ENCODE assay signal across 21 cellular contexts in genomic region chr3:45786801-45787495, GRCh38. TPM values are rescaled to one million over a fixed set of nuclear protein-coding genes. Genes with fewer than 3 reads are reported as not detected.
"Had no signal": no experiment of that assay in that cellular context is flagged by ENCODE, and none has a peak within 500 bp of the region (broad histone marks: within the 10 kb centered on the region; RNA-seq: fewer than 3 reads in every experiment).

No MANE protein-coding gene starts in this region.

- ATAC-seq: esophagus mucosa; natural killer cell treated with Interleukin-12 subunit alpha and Interleukin-12 subunit beta and Interleukin-15 and Interleukin-18, amount 100 ng/mL, for 72 hours; sciatic nerve; stimulated activated naive B cell treated with anti-CD40 and anti-IgM and Interleukin-4, amounts not matched to agents 10 μg/mL and 1 μg/mL and 100 μg/mL, for 72 hours had no signal

- H3K4me1 ChIP-seq: testis, upper lobe of left lung had no signal

- H3K79me2 ChIP-seq: hepatocyte had no signal

- FAIRE-seq: endothelial cell of umbilical vein, frontal cortex, small intestine had no signal

- H2AFZ ChIP-seq: hepatocyte had no signal

- H3K36me3 ChIP-seq: upper lobe of left lung had no signal

- H3K27me3 ChIP-seq: hepatocyte, testis, upper lobe of left lung had no signal

- H3K4me2 ChIP-seq: hepatocyte had no signal

- DNase-seq: activated CD4-positive, alpha-beta T cell treated with anti-CD3 and anti-CD28 coated beads for 1 hour; activated CD4-positive, alpha-beta T cell treated with anti-CD3 and anti-CD28 coated beads, Interleukin-2, amount 50 U/mL, for 1 hour; activated gamma-delta T cell; aorta; dermis blood vessel endothelial cell; effector memory CD4-positive, alpha-beta T cell; glutamatergic neuron; small intestine; stimulated activated CD4-positive, alpha-beta T cell treated with anti-CD3 and anti-CD28 coated beads, Interleukin-2, amount 100 ng/mL, for 24 hours; stimulated activated naive B cell treated with anti-CD40 and anti-IgM and Interleukin-4, amounts not matched to agents 10 μg/mL and 1 μg/mL and 100 μg/mL, for 72 hours; T-helper 9 cell; testis; upper lobe of left lung had no signal

- H3K4me3 ChIP-seq: hepatocyte, testis, upper lobe of left lung had no signal

- H3K27ac ChIP-seq: hepatocyte, testis, upper lobe of left lung had no signal

- H3K9me3 ChIP-seq: testis had no signal

RNA-seq across cellular contexts. Expression of gene SLC6A20, which starts 9.4 kb away (rescaled TPM):
- total RNA-seq: activated T-helper 1 cell treated with anti-CD3 and anti-CD28 coated beads, Interleukin-12 subunit alpha, Interleukin-12 subunit beta, Interleukin-2, Interleukin-4 antibody, amounts not matched to agents 30 ng/mL and 10 ng/mL and 1 ng/mL, durations not matched to agents 14 hours and 24 hours and 36 hours; dermis blood vessel endothelial cell; endothelial cell of umbilical vein; natural killer cell treated with Interleukin-12 subunit alpha and Interleukin-12 subunit beta and Interleukin-15 and Interleukin-18, amount 100 ng/mL, for 72 hours; T-helper 1 cell treated with Interleukin-12 subunit alpha and Interleukin-12 subunit beta and Interleukin-4 antibody, amounts not matched to agents 30 ng/mL and 1 ng/mL, for 36 hours had no signal
- polyA plus RNA-seq: endothelial cell of umbilical vein had no signal
